ENCODE assay signal across 8 cellular contexts in the genomic region with DNA sequence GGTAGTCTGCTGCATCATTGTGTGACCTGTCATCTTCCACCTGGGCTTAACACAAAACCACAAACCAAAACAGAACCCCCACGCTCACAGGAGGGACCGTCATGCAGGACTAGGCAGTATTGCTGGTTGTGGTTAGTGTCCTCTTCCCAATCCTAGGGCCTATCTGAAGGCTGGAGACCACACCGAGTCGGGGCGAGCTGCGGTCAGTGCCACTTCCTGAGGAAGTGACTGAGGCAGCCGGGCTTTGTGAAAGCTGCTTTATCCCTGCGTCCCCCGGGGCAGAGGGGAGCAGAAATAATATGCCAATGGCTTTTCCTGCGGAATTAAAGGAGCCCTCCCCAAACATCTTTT. TPM values are rescaled to one million over a fixed set of nuclear protein-coding genes. Genes with fewer than 3 reads are reported as not detected.
DNase-seq lines count a peak whose midpoint lies in the region; ATAC-seq and TF ChIP-seq lines count a peak whose summit lies in the region.

No MANE protein-coding gene starts in this region.

- H3K36me3 ChIP-seq in prostate gland: no peaks in the 10 kb centered on the region

- H3K4me3 ChIP-seq in fibroblast of the aortic adventitia (ENCODE audit: low read depth, low read length) (no peak overlapping the region), prostate gland (no peak overlapping the region)

- H3K4me1 ChIP-seq in prostate gland (replicated peaks): peaks cover 5% of the 10 kb centered on the region

- 70% methylated on average over 10 of the region's 10 CpGs for WGBS in prostate gland

- peak; percentile 65 for ATAC-seq in GM18858 (IDR thresholded peaks at IDR 0.05; ENCODE audit: unreplicated experiment)
- peak; percentile 60 for ATAC-seq in HG03064 (IDR thresholded peaks at IDR 0.05; ENCODE audit: low read depth, unreplicated experiment)
- ATAC-seq in HG03342 (IDR thresholded peaks at IDR 0.05; ENCODE audit: unreplicated experiment): no peak
- no peak for ATAC-seq in GM18520 (IDR thresholded peaks at IDR 0.05; ENCODE audit: unreplicated experiment)

- no peaks in the 10 kb centered on the region for H3K27me3 ChIP-seq in prostate gland (replicated peaks; ENCODE audit: insufficient read depth)

- no peak for TF ChIP-seq CTCF in fibroblast of the aortic adventitia (IDR thresholded peaks at IDR 0.05; ENCODE audit: insufficient read depth, low read length)
- TF ChIP-seq CTCF in prostate gland (IDR thresholded peaks at IDR 0.05): no peak

- intact Hi-C loops in prostate gland (cut with DNase I): no loop called here

- TF ChIP-seq POLR2A in prostate gland (IDR thresholded peaks at IDR 0.05): no peak

- DNase-seq in SW480 (ENCODE audit: low spot score) (peak; percentile 84), fibroblast of the aortic adventitia (ENCODE audit: low read depth) (peak; percentile 36), prostate gland (ENCODE audit: low spot score) (no peak), NCI-H187 (lab: John Stamatoyannopoulos, UW) (no peak)

- H3K9me3 ChIP-seq in prostate gland: no peaks in the 10 kb centered on the region

- peak overlapping the region; percentile 32 to 100 for H3K27ac ChIP-seq in prostate gland

RNA-seq across cellular contexts. Expression of a gene that starts 22.9 kb away (rescaled TPM):
- total RNA-seq in fibroblast of the aortic adventitia (ENCODE audit: low replicate concordance): 17.3 and 42.6 TPM in 2 replicates
- total RNA-seq in prostate gland: 100 to 1,000 TPM; 231 to 299 TPM

Comparison
In these comparisons a context has a peak if more than half of its experiments do, and no peak if none do; other contexts are left out.
1. ATAC-seq: peak in GM18858 (single experiment) and HG03064 (single experiment); none in HG03342 (single experiment) and GM18520 (single experiment).
2. DNase-seq: peak in SW480 (single experiment) and fibroblast of the aortic adventitia (single experiment); none in prostate gland (single experiment) and NCI-H187 (0 of 2).